Comparison of ENCODE assay signal across 21 cellular contexts in genomic region chr17:75566456-75567233, GRCh38. TPM values are rescaled to one million over a fixed set of nuclear protein-coding genes. Genes with fewer than 3 reads are reported as not detected.
DNase-seq lines count a peak whose midpoint lies in the region; ATAC-seq and TF ChIP-seq lines count a peak whose summit lies in the region.
"Had no signal": no experiment of that assay in that cellular context is flagged by ENCODE, and none has a peak within 500 bp of the region (broad histone marks: within the 10 kb centered on the region; RNA-seq: fewer than 3 reads in every experiment).

No MANE protein-coding gene starts in this region.

- H2AFZ ChIP-seq in OCI-LY3 (ENCODE audit: low read depth, low read length): no peak overlapping the region

- H3K4me3 Mint-ChIP-seq in naive B cell: peak overlapping the region in 6 of 8 donors; percentile 15 to 78 (median 46)
- H3K4me3 Mint-ChIP-seq: activated CD4-positive, alpha-beta memory T cell treated with anti-CD3 and anti-CD28 coated beads for 36 hours; CD4-positive, CD25-positive, alpha-beta regulatory T cell had no signal

- no peak overlapping the region for H3K9ac ChIP-seq in BLaER1 treated with 17β-estradiol and CSF1 and Interleukin-3, amounts not matched to agents 10 nM and 100 nM
- H3K9ac ChIP-seq in OCI-LY3 (ENCODE audit: low read length): no peak overlapping the region

- peak overlapping the region; percentile 18 to 59 (median 41); a peak in 21 of 22 replicates for H3K4me2 ChIP-seq in BLaER1 treated with 17β-estradiol and CSF1 and Interleukin-3, amounts not matched to agents 10 nM and 100 nM
- peak overlapping the region; percentile 46 for H3K4me2 ChIP-seq in OCI-LY3 (ENCODE audit: low read length)

- H3K36me3 Mint-ChIP-seq in naive B cell: no peaks in the 10 kb centered on the region
- H3K36me3 Mint-ChIP-seq: activated CD4-positive, alpha-beta memory T cell treated with anti-CD3 and anti-CD28 coated beads for 36 hours had no signal

- H3K27ac ChIP-seq in BLaER1 treated with 17β-estradiol and CSF1 and Interleukin-3, amounts not matched to agents 10 nM and 100 nM: 0 out of 22 replicates have a peak overlapping the region, but pooled peaks of 1 of the 11 experiments have one; percentile 7
- H3K27ac ChIP-seq in OCI-LY3 (ENCODE audit: low read length): no peak overlapping the region
- H3K27ac ChIP-seq: testis had no signal

- H3K27me3 Mint-ChIP-seq in naive B cell: no peaks in the 10 kb centered on the region
- H3K27me3 Mint-ChIP-seq: activated CD4-positive, alpha-beta memory T cell treated with anti-CD3 and anti-CD28 coated beads for 36 hours; CD4-positive, CD25-positive, alpha-beta regulatory T cell had no signal

- no peaks in the 10 kb centered on the region for H3K27me3 ChIP-seq in BLaER1 treated with 17β-estradiol and CSF1 and Interleukin-3, amounts not matched to agents 10 nM and 100 nM
- H3K27me3 ChIP-seq in OCI-LY3 (ENCODE audit: low read depth, low read length): no peaks in the 10 kb centered on the region
- H3K27me3 ChIP-seq: testis had no signal

- H3K27ac Mint-ChIP-seq in naive B cell: peak overlapping the region; percentile 4 to 64 (median 38)
- H3K27ac Mint-ChIP-seq: activated CD4-positive, alpha-beta memory T cell treated with anti-CD3 and anti-CD28 coated beads for 36 hours had no signal

- DNase-seq in GM19240 (ENCODE audit: insufficient read length, low spot score): peak; percentile 41
- DNase-seq in naive B cell: peak; percentile 61
- no peak for DNase-seq in GM13977 (ENCODE audit: low spot score)
- DNase-seq: activated CD4-positive, alpha-beta memory T cell treated with anti-CD3 and anti-CD28 coated beads for 36 hours; activated naive CD4-positive, alpha-beta T cell treated with anti-CD3 and anti-CD28 coated beads, Interleukin-2, amount 50 U/mL, for 16 hours; activated T-cell treated with anti-CD3 and anti-CD28 coated beads, Interleukin-2, amount 50 U/mL, for 1 hour; CD4-positive, CD25-positive, alpha-beta regulatory T cell; effector memory CD4-positive, alpha-beta T cell; NCI-H146; NCI-H226; NK-92 treated with Interleukin-12 subunit alpha and Interleukin-12 subunit beta, amount 100 ng/mL, for 24 hours; SHP77 treated with DMSO at 0.1 percent for 48 hours; stimulated activated CD4-positive, alpha-beta T cell treated with anti-CD3 and anti-CD28 coated beads, Interleukin-12 subunit alpha, Interleukin-12 subunit beta, amount 100 ng/mL, for 4 hours; stimulated activated CD8-positive, alpha-beta memory T cell treated with anti-CD3 and anti-CD28 coated beads, Interleukin-4, amount 100 ng/mL, for 48 hours; T-helper 2 cell; testis had no signal

- no peaks in the 10 kb centered on the region; a peak in 1 of 22 replicates for H4K20me1 ChIP-seq in BLaER1 treated with 17β-estradiol and CSF1 and Interleukin-3, amounts not matched to agents 10 nM and 100 nM
- no peaks in the 10 kb centered on the region for H4K20me1 ChIP-seq in OCI-LY3 (ENCODE audit: insufficient read depth, low read length)

- H3K4me1 Mint-ChIP-seq in naive B cell: peaks cover 26 to 32% (median 27%) of the 10 kb centered on the region in 3 donors

- TF ChIP-seq CTCF in OCI-LY3 (IDR thresholded peaks at IDR 0.05; ENCODE audit: low read depth, low read length): no peak
- no peak for TF ChIP-seq CTCF in GM13977 (IDR thresholded peaks at IDR 0.05; ENCODE audit: extremely low read depth, insufficient read depth, missing control alignments)

- H3K79me2 ChIP-seq in OCI-LY3 (ENCODE audit: low read length): no peaks in the 10 kb centered on the region

- H3K4me3 ChIP-seq in BLaER1 treated with 17β-estradiol and CSF1 and Interleukin-3, amounts not matched to agents 10 nM and 100 nM: no peak overlapping the region
- H3K4me3 ChIP-seq in OCI-LY3 (ENCODE audit: low read length): peak overlapping the region; percentile 6; the same call in 1 of the 2 replicates
- H3K4me3 ChIP-seq: testis had no signal

- ATAC-seq in naive B cell (ENCODE audit: low read depth in 2 of 2) (peak; percentile 66 to 68), HG02623 (IDR thresholded peaks at IDR 0.05; ENCODE audit: unreplicated experiment) (no peak), HG03139 (IDR thresholded peaks at IDR 0.05; ENCODE audit: unreplicated experiment) (no peak), GM21526 (IDR thresholded peaks at IDR 0.05; ENCODE audit: low FRiP score, unreplicated experiment) (no peak)

- peaks cover 7 to 46% (median 32%) of the 10 kb centered on the region in 11 experiments; a peak in 19 of 22 replicates for H3K36me3 ChIP-seq in BLaER1 treated with 17β-estradiol and CSF1 and Interleukin-3, amounts not matched to agents 10 nM and 100 nM
- H3K36me3 ChIP-seq in OCI-LY3 (replicated peaks; ENCODE audit: low read depth, low read length): no peaks in the 10 kb centered on the region

- peaks cover 29 to 45% (median 38%) of the 10 kb centered on the region in 10 experiments for H3K4me1 ChIP-seq in BLaER1 treated with 17β-estradiol and CSF1 and Interleukin-3, amounts not matched to agents 10 nM and 100 nM
- H3K4me1 ChIP-seq in OCI-LY3 (ENCODE audit: low read length): peaks cover 23% of the 10 kb centered on the region

- no peaks in the 10 kb centered on the region for H3K9me3 Mint-ChIP-seq in naive B cell
- H3K9me3 Mint-ChIP-seq: activated CD4-positive, alpha-beta memory T cell treated with anti-CD3 and anti-CD28 coated beads for 36 hours; CD4-positive, CD25-positive, alpha-beta regulatory T cell had no signal

- no peaks in the 10 kb centered on the region for H3K9me3 ChIP-seq in BLaER1 treated with 17β-estradiol and CSF1 and Interleukin-3, amounts not matched to agents 10 nM and 100 nM (replicated peaks in 1 of 11)
- H3K9me3 ChIP-seq in OCI-LY3 (ENCODE audit: insufficient read depth, low read length): no peaks in the 10 kb centered on the region
- H3K9me3 ChIP-seq: testis had no signal

- in situ Hi-C loops in GM13977 (cut with MboI; ENCODE audit: low pct_unique_long_range_greater_than_20kb, low sequenced_read_pairs, unreplicated experiment): no loop called here

RNA-seq across cellular contexts. Expression of gene MYO15B, which starts 21.0 kb away (rescaled TPM):
- polyA plus RNA-seq in naive B cell (ENCODE audit: low read depth in 6 of 6): 1 to 10 TPM; 2.9 to 5.9 (median 3.5) TPM

RNA-seq across cellular contexts. Expression of gene LLGL2, which starts 41.1 kb away (rescaled TPM):
- polyA plus RNA-seq in naive B cell (ENCODE audit: low read depth in 6 of 6): 10 to 100 TPM in 3 of 6 donors, 1 to 10 TPM in 3; 6.1 to 14.4 (median 10.4) TPM

RNA-seq across cellular contexts. Expression of gene TSEN54, which starts 50.3 kb away (rescaled TPM):
- 10 to 100 TPM; 18.3 to 42.3 (median 23.7) TPM for polyA plus RNA-seq in naive B cell (ENCODE audit: low read depth in 6 of 6)

RNA-seq across cellular contexts. Expression of gene CASKIN2, which starts 51.3 kb away (rescaled TPM):
- polyA plus RNA-seq in naive B cell (ENCODE audit: low read depth in 6 of 6): under 1 TPM in 1 of 6 donors, not detected in 5; 0.29 TPM

Comparison
In these comparisons a context has a peak if more than half of its experiments do, and no peak if none do; other contexts are left out.
1. ATAC-seq: peak in naive B cell (2 of 2); none in HG02623 (single experiment), HG03139 (single experiment) and GM21526 (single experiment).